Comparison of ENCODE assay signal across 7 cellular contexts in the genomic region with DNA sequence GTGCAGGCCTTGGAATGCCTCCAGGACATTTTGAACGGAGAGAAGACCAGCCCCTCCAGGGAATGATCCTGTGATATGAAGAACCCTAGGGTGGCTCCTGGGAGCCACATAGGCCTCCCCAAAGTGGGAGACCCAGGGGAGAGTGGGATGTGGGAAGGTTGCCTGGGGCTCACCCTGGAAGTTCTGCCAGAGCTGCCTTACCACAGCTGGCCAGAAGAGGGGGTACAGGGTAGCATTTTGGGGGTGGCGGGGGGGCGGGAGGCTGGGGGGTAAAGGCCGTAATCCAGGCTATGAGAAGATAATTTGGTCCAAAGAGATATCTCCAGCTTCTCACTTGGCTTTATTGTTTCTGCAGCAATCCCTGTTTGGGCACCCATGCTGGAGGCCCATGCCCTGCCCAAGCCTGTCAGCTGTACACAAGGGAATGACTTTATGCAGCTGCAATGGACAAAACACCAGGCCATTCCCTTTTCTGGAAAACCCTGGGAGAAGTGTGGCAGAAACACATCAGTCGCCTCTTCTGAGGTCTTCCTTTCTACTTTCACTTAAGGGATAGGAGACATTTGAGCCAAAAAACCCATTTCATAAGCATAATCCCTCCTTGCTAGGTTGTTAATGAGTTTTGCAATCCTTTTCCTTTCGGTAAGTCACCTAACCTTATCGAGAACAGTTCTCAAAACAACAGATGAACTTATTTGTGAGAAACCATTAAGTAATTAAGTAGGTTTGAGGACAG. TPM values are rescaled to one million over a fixed set of nuclear protein-coding genes. Genes with fewer than 3 reads are reported as not detected.
DNase-seq lines count a peak whose midpoint lies in the region; ATAC-seq and TF ChIP-seq lines count a peak whose summit lies in the region.
"Had no signal": no experiment of that assay in that cellular context is flagged by ENCODE, and none has a peak within 500 bp of the region (broad histone marks: within the 10 kb centered on the region; RNA-seq: fewer than 3 reads in every experiment).

No MANE protein-coding gene starts in this region.

- no peaks in the 10 kb centered on the region for H3K36me3 Mint-ChIP-seq in activated CD4-positive, alpha-beta memory T cell treated with anti-CD3 and anti-CD28 coated beads for 36 hours
- H3K36me3 Mint-ChIP-seq in activated CD4-positive, alpha-beta memory T cell treated with anti-CD3 and anti-CD28 coated beads, Interleukin-2, amount 10 ng/mL, durations not matched to agents 7 days and 5 days (ENCODE audit: low read depth): peaks cover 7% of the 10 kb centered on the region

- no peak overlapping the region for H3K4me3 ChIP-seq in esophagus muscularis mucosa
- H3K4me3 ChIP-seq in thoracic aorta: peak overlapping the region; percentile 40

- peak; percentile 25 to 64 (median 36) for TF ChIP-seq CTCF in esophagus muscularis mucosa (IDR thresholded peaks at IDR 0.05)
- TF ChIP-seq CTCF in thoracic aorta (IDR thresholded peaks at IDR 0.05): peak; percentile 50

- H3K27ac Mint-ChIP-seq in activated CD4-positive, alpha-beta memory T cell treated with anti-CD3 and anti-CD28 coated beads for 36 hours: no peak overlapping the region
- H3K27ac Mint-ChIP-seq in activated CD4-positive, alpha-beta memory T cell treated with anti-CD3 and anti-CD28 coated beads, Interleukin-2, amount 10 ng/mL, durations not matched to agents 7 days and 5 days: no peak overlapping the region

- no peak for TF ChIP-seq EP300 in esophagus muscularis mucosa (IDR thresholded peaks at IDR 0.05)

- H3K27ac ChIP-seq in esophagus muscularis mucosa (replicated peaks in 1 of 4) (peak overlapping the region; percentile 78 to 83 (median 80)), thoracic aorta (peak overlapping the region; percentile 96)

- no peak overlapping the region for H3K4me3 Mint-ChIP-seq in activated CD4-positive, alpha-beta memory T cell treated with anti-CD3 and anti-CD28 coated beads for 36 hours
- no peak overlapping the region for H3K4me3 Mint-ChIP-seq in activated CD4-positive, alpha-beta memory T cell treated with anti-CD3 and anti-CD28 coated beads, Interleukin-2, amount 10 ng/mL, durations not matched to agents 7 days and 5 days

- peaks cover 0 to 64% (median 38%) of the 10 kb centered on the region in 4 donors for H3K36me3 ChIP-seq in esophagus muscularis mucosa
- peaks cover 35% of the 10 kb centered on the region for H3K36me3 ChIP-seq in thoracic aorta

- no peaks in the 10 kb centered on the region for H3K9me3 ChIP-seq in esophagus muscularis mucosa
- H3K9me3 ChIP-seq in thoracic aorta: no peaks in the 10 kb centered on the region

- intact Hi-C loops in activated CD4-positive, alpha-beta memory T cell treated with anti-CD3 and anti-CD28 coated beads for 36 hours (cut with micrococcal nuclease): no loop called here
- intact Hi-C loops in esophagus muscularis mucosa (cut with DNase I): loop anchor here (5.0 kb wide), 3 partner anchors 46 to 226 kb away; a partner anchor contains a TSS

- DNase-seq in activated CD4-positive, alpha-beta memory T cell treated with anti-CD3 and anti-CD28 coated beads for 36 hours: peak; percentile 15
- DNase-seq in activated CD4-positive, alpha-beta memory T cell treated with anti-CD3 and anti-CD28 coated beads, Interleukin-2, amount 10 ng/mL, durations not matched to agents 7 days and 5 days: no peak
- no peak for DNase-seq in esophagus muscularis mucosa (ENCODE audit: extremely low spot score)
- DNase-seq in thoracic aorta (ENCODE audit: low spot score): no peak
- DNase-seq in cerebellum (ENCODE audit: low spot score): no peak
- no peak for DNase-seq in stimulated activated naive CD4-positive, alpha-beta T cell treated with Interleukin-2 at 50 U/mL for 16 hours (lab: John Stamatoyannopoulos, UW)

- no peaks in the 10 kb centered on the region for H3K9me3 Mint-ChIP-seq in activated CD4-positive, alpha-beta memory T cell treated with anti-CD3 and anti-CD28 coated beads for 36 hours
- no peaks in the 10 kb centered on the region for H3K9me3 Mint-ChIP-seq in activated CD4-positive, alpha-beta memory T cell treated with anti-CD3 and anti-CD28 coated beads, Interleukin-2, amount 10 ng/mL, durations not matched to agents 7 days and 5 days

- ATAC-seq in thoracic aorta (ENCODE audit: insufficient number of reproducible peaks, low FRiP score, low read depth): no peak

- CTCF ChIA-PET in activated CD4-positive, alpha-beta memory T cell treated with anti-CD3 and anti-CD28 coated beads for 36 hours (lab: Charles Lee): interaction anchor here (0.7 to 3.5 kb wide), 10 partner anchors 9 to 288 kb away, joined by 3 to 11 read pairs (median 6); no protein-coding TSS in a partner anchor
- CTCF ChIA-PET in activated CD4-positive, alpha-beta memory T cell treated with anti-CD3 and anti-CD28 coated beads, Interleukin-2, amount 10 ng/mL, durations not matched to agents 7 days and 5 days (lab: Charles Lee): interaction anchor here (0.8 to 1.4 kb wide), 8 partner anchors 8 to 256 kb away, joined by 3 to 4 read pairs (median 3); a partner anchor contains a TSS

- POLR2A ChIA-PET in activated CD4-positive, alpha-beta memory T cell treated with anti-CD3 and anti-CD28 coated beads for 36 hours (lab: Charles Lee): no interaction called here
- POLR2A ChIA-PET in activated CD4-positive, alpha-beta memory T cell treated with anti-CD3 and anti-CD28 coated beads, Interleukin-2, amount 10 ng/mL, durations not matched to agents 7 days and 5 days (lab: Charles Lee): interaction anchor here (0.6 kb wide), 1 partner anchor 157 kb away, joined by 3 read pairs; no protein-coding TSS in a partner anchor

- no peak for TF ChIP-seq POLR2A in esophagus muscularis mucosa (IDR thresholded peaks at IDR 0.05; ENCODE audit: low read depth)

- 60% methylated on average over 7 of the region's 7 CpGs for WGBS in esophagus muscularis mucosa

- H3K4me1 ChIP-seq in esophagus muscularis mucosa: peaks cover 50 to 83% (median 74%) of the 10 kb centered on the region in 4 donors
- peaks cover 24 to 45% of the 10 kb centered on the region in 2 donors for H3K4me1 ChIP-seq in thoracic aorta (ENCODE audit: control insufficient read depth in 1 of 2, low read depth in 2 of 2)

- no peaks in the 10 kb centered on the region for H3K27me3 ChIP-seq in esophagus muscularis mucosa
- no peaks in the 10 kb centered on the region for H3K27me3 ChIP-seq in thoracic aorta (replicated peaks; ENCODE audit: insufficient read depth)

- H3K4me1 Mint-ChIP-seq in activated CD4-positive, alpha-beta memory T cell treated with anti-CD3 and anti-CD28 coated beads for 36 hours (ENCODE audit: low read depth): no peaks in the 10 kb centered on the region
- H3K4me1 Mint-ChIP-seq in activated CD4-positive, alpha-beta memory T cell treated with anti-CD3 and anti-CD28 coated beads, Interleukin-2, amount 10 ng/mL, durations not matched to agents 7 days and 5 days: no peaks in the 10 kb centered on the region

- H3K27me3 Mint-ChIP-seq in activated CD4-positive, alpha-beta memory T cell treated with anti-CD3 and anti-CD28 coated beads for 36 hours: no peaks in the 10 kb centered on the region
- H3K27me3 Mint-ChIP-seq in activated CD4-positive, alpha-beta memory T cell treated with anti-CD3 and anti-CD28 coated beads, Interleukin-2, amount 10 ng/mL, durations not matched to agents 7 days and 5 days: no peaks in the 10 kb centered on the region

RNA-seq across cellular contexts. Expression of a gene that starts 11.0 kb away (rescaled TPM):
- 1 to 10 TPM in 1 of 2 experiments, not detected in 1; 1.1 TPM for total RNA-seq in activated CD4-positive, alpha-beta memory T cell treated with anti-CD3 and anti-CD28 coated beads for 36 hours
- 1 to 10 TPM; 3.3 to 4.4 TPM for total RNA-seq in activated CD4-positive, alpha-beta memory T cell treated with anti-CD3 and anti-CD28 coated beads, Interleukin-2, amount 10 ng/mL, durations not matched to agents 7 days and 5 days
- total RNA-seq in esophagus muscularis mucosa (10 to 100 TPM in 3 of 4 donors, 1 to 10 TPM in 1; 6.6 to 17.7 (median 12.5) TPM), thoracic aorta (10 to 100 TPM; 21.0 to 33.8 TPM), cerebellum (0.82 TPM)

RNA-seq across cellular contexts. Expression of a gene that starts 15.4 kb away (rescaled TPM):
- total RNA-seq in activated CD4-positive, alpha-beta memory T cell treated with anti-CD3 and anti-CD28 coated beads for 36 hours: 1 to 10 TPM; 4.3 to 6.3 TPM
- 10 to 100 TPM; 16.0 to 16.2 TPM for total RNA-seq in activated CD4-positive, alpha-beta memory T cell treated with anti-CD3 and anti-CD28 coated beads, Interleukin-2, amount 10 ng/mL, durations not matched to agents 7 days and 5 days
- total RNA-seq in esophagus muscularis mucosa (1 to 10 TPM; 2.0 to 4.6 (median 2.8) TPM), thoracic aorta (10 to 100 TPM; 50.6 to 51.4 TPM), cerebellum (8.0 TPM)

RNA-seq across cellular contexts. Expression of a gene that starts 51.3 kb away (rescaled TPM):
- not detected for total RNA-seq in activated CD4-positive, alpha-beta memory T cell treated with anti-CD3 and anti-CD28 coated beads for 36 hours
- not detected for total RNA-seq in activated CD4-positive, alpha-beta memory T cell treated with anti-CD3 and anti-CD28 coated beads, Interleukin-2, amount 10 ng/mL, durations not matched to agents 7 days and 5 days
- total RNA-seq in esophagus muscularis mucosa (1 to 10 TPM in 2 of 4 donors, under 1 TPM in 2; 0.83 to 3.2 (median 1.5) TPM), thoracic aorta (10 to 100 TPM in 1 of 2 donors, 1 to 10 TPM in 1; 2.6 to 14.2 TPM), cerebellum (0.45 TPM)
- total RNA-seq: RPMI7951 had no signal

RNA-seq across cellular contexts. Expression of a gene that starts 51.5 kb away (rescaled TPM):
- total RNA-seq in activated CD4-positive, alpha-beta memory T cell treated with anti-CD3 and anti-CD28 coated beads for 36 hours: 10 to 100 TPM; 13.0 to 18.3 TPM
- 10 to 100 TPM; 31.9 to 34.7 TPM for total RNA-seq in activated CD4-positive, alpha-beta memory T cell treated with anti-CD3 and anti-CD28 coated beads, Interleukin-2, amount 10 ng/mL, durations not matched to agents 7 days and 5 days
- total RNA-seq in esophagus muscularis mucosa (10 to 100 TPM; 10.4 to 23.6 (median 14.7) TPM), thoracic aorta (10 to 100 TPM; 45.2 to 75.1 TPM), cerebellum (11.3 TPM)
